ENCODE assay signal across 37 cellular contexts in genomic region chr1:34708106-34708505, GRCh38. TPM values are rescaled to one million over a fixed set of nuclear protein-coding genes. Genes with fewer than 3 reads are reported as not detected.
"Had no signal": no experiment of that assay in that cellular context is flagged by ENCODE, and none has a peak within 500 bp of the region (broad histone marks: within the 10 kb centered on the region; RNA-seq: fewer than 3 reads in every experiment).

No MANE protein-coding gene starts in this region.

- DNase-seq: Karpas-422, Kasumi-1, MG63, MM.1S, MV-4-11, NCI-H1048, NCI-H1092, NCI-H1092 treated with DMSO at 0.1 percent for 48 hours, NCI-H1105, NCI-H1105 treated with DMSO at 0.1 percent for 48 hours, NCI-H1417, NCI-H1417 treated with DMSO at 0.1 percent for 48 hours, NCI-H1436, NCI-H1436 treated with DMSO at 0.1 percent for 48 hours, NCI-H146, NCI-H1694, NCI-H1694 treated with DMSO at 0.1 percent for 48 hours, NCI-H187, NCI-H187 treated with DMSO at 0.1 percent for 48 hours, NCI-H1930, NCI-H2029, NCI-H2029 treated with DMSO at 0.1 percent for 48 hours, NCI-H2081, NCI-H2081 treated with DMSO at 0.1 percent for 48 hours, NCI-H2107, NCI-H2171, NCI-H2171 treated with DMSO at 0.1 percent for 48 hours, NCI-H2227 treated with DMSO at 0.1 percent for 48 hours, NCI-H226, NCI-H345, NCI-H446, NCI-H446 treated with DMSO at 0.1 percent for 48 hours, NCI-H510A, NCI-H510A treated with DMSO at 0.1 percent for 48 hours had no signal

- H3K4me3 ChIP-seq: MG63 had no signal

- H3K9me3 ChIP-seq: MG63 had no signal

- H3K36me3 ChIP-seq: MG63 had no signal

RNA-seq across cellular contexts. Expression of gene GJB5, which starts 46.7 kb away (rescaled TPM):
- total RNA-seq: LHCN-M2, M059J, NCI-H460 had no signal

RNA-seq across cellular contexts. Expression of gene GJB4, which starts 51.4 kb away (rescaled TPM):
- total RNA-seq: LHCN-M2, M059J, NCI-H460 had no signal
